In the genomic region with DNA sequence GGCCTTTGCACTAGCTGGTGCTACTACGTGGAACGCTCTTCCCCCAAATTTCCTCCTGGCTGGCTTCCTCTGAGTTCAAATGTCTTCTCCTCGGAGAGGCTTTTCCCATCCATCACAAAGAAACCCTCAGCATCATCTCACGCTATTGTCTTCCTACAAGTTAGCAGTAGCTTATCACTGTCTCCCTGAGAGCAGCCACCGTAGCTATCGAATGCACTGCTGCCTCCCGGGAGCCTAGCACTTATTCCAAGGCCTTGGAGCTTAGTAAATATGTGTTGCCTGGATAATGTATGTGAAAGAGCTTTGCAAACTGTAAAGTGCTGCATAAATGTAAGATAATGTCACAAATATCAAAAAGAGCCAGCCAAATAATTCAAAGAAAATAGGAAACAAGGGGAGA, we compare ENCODE assay signal across 12 cellular contexts.
DNase-seq lines count a peak whose midpoint lies in the region; ATAC-seq, FAIRE-seq and TF ChIP-seq lines count a peak whose summit lies in the region.
"Had no signal": no experiment of that assay in that cellular context is flagged by ENCODE, and none has a peak within 500 bp of the region (broad histone marks: within the 10 kb centered on the region; RNA-seq: fewer than 3 reads in every experiment).

No MANE protein-coding gene starts in this region.

- H3K9me3 Mint-ChIP-seq in astrocyte (ENCODE audit: unreplicated experiment) (no peaks in the 10 kb centered on the region), progenitor cell of endocrine pancreas (ENCODE audit: low read depth) (no peaks in the 10 kb centered on the region)
- H3K9me3 Mint-ChIP-seq: activated naive CD4-positive, alpha-beta T cell treated with anti-CD3 and anti-CD28 coated beads, Interleukin-2, amount 50 U/mL, for 72 hours; activated T-cell treated with anti-CD3 and anti-CD28 coated beads, Interleukin-2, amount 50 U/mL, for 4 hours had no signal

- H3K27me3 Mint-ChIP-seq in astrocyte (ENCODE audit: low read depth, unreplicated experiment) (no peaks in the 10 kb centered on the region), progenitor cell of endocrine pancreas (peaks cover 17% of the 10 kb centered on the region)

- no peak for FAIRE-seq in astrocyte (lab: Jason Lieb, UNC)

- CTCF ChIA-PET in HCT116 (lab: Charles Lee) = interaction anchor here (1.0 to 2.2 kb wide), 3 partner anchors 8 to 198 kb away, joined by 3 to 8 read pairs (median 3); no protein-coding TSS in a partner anchor

- TF ChIP-seq POLR2A in HCT116 (IDR thresholded peaks at IDR 0.05; ENCODE audit: borderline replicate concordance, extremely low read depth, insufficient read depth, insufficient read length) = no peak

- H4K20me1 ChIP-seq in HCT116 (ENCODE audit: insufficient read depth) (no peaks in the 10 kb centered on the region), astrocyte (ENCODE audit: insufficient read depth, low read length) (no peaks in the 10 kb centered on the region)

- H3K36me3 ChIP-seq in HCT116 (ENCODE audit: control insufficient read depth in 1 of 2, insufficient read depth in 2 of 2, low read length in 2 of 2) (no peaks in the 10 kb centered on the region), astrocyte (ENCODE audit: insufficient read depth, low read length) (no peaks in the 10 kb centered on the region), mesodermal cell (ENCODE audit: control insufficient read depth, insufficient read depth, low read length) (no peaks in the 10 kb centered on the region), skeletal muscle tissue (ENCODE audit: control insufficient read depth in 3 of 3, insufficient read depth in 3 of 3, low read length in 3 of 3) (no peaks in the 10 kb centered on the region)
- H3K36me3 ChIP-seq: brain microvascular endothelial cell had no signal

- intact Hi-C loops in HCT116 (cut with micrococcal nuclease) = no loop called here

- peak overlapping the region; percentile 67 for H3K27ac ChIP-seq in HCT116 (ENCODE audit: low read depth, low read length)
- H3K27ac ChIP-seq in astrocyte (ENCODE audit: low read depth, low read length) = peak overlapping the region; percentile 64
- H3K27ac ChIP-seq in mesodermal cell (ENCODE audit: low read depth, low read length, severe bottlenecking) = peak overlapping the region; percentile 88
- peak overlapping the region; percentile 89 for H3K27ac ChIP-seq in skeletal muscle tissue (ENCODE audit: low read depth, low read length)
- H3K27ac ChIP-seq: brain microvascular endothelial cell had no signal

- 69 to 77% methylated on average over 3 to 7 of the region's 7 CpGs for WGBS in mesodermal cell (ENCODE audit: insufficient coverage in 2 of 2), 2 experiments

- no peak for ATAC-seq in HCT116
- no peak for ATAC-seq in HG03097 (IDR thresholded peaks at IDR 0.05; ENCODE audit: low FRiP score, unreplicated experiment)
- ATAC-seq: activated naive CD4-positive, alpha-beta T cell treated with anti-CD3 and anti-CD28 coated beads, Interleukin-2, amount 50 U/mL, for 72 hours; activated T-cell treated with anti-CD3 and anti-CD28 coated beads, Interleukin-2, amount 50 U/mL, for 4 hours had no signal

- no TSS peak for BruUV-seq in HCT116 (replicated peaks; lab: Mats Ljungman, UMichigan)

- POLR2A ChIA-PET in HCT116 (lab: Charles Lee) = interaction anchor here (1.0 to 3.7 kb wide), 3 partner anchors 10 to 13 kb away, joined by 4 to 32 read pairs (median 6); no protein-coding TSS in a partner anchor

- H3K36me3 Mint-ChIP-seq in astrocyte (ENCODE audit: low read depth, unreplicated experiment) (no peaks in the 10 kb centered on the region), progenitor cell of endocrine pancreas (ENCODE audit: insufficient read depth) (no peaks in the 10 kb centered on the region)
- H3K36me3 Mint-ChIP-seq: activated naive CD4-positive, alpha-beta T cell treated with anti-CD3 and anti-CD28 coated beads, Interleukin-2, amount 50 U/mL, for 72 hours had no signal

- H3K27ac Mint-ChIP-seq in astrocyte (ENCODE audit: unreplicated experiment) (peak overlapping the region; percentile 8), progenitor cell of endocrine pancreas (no peak overlapping the region)
- H3K27ac Mint-ChIP-seq: activated naive CD4-positive, alpha-beta T cell treated with anti-CD3 and anti-CD28 coated beads, Interleukin-2, amount 50 U/mL, for 72 hours had no signal

- H3K79me2 ChIP-seq in HCT116 (ENCODE audit: insufficient read depth, low read length) = no peaks in the 10 kb centered on the region
- peaks cover 28% of the 10 kb centered on the region for H3K79me2 ChIP-seq in astrocyte (ENCODE audit: insufficient read depth, low read length)

- H3K4me3 Mint-ChIP-seq in astrocyte (ENCODE audit: unreplicated experiment) (peak overlapping the region; percentile 8), progenitor cell of endocrine pancreas (ENCODE audit: low read depth) (no peak overlapping the region)
- H3K4me3 Mint-ChIP-seq: activated T-cell treated with anti-CD3 and anti-CD28 coated beads, Interleukin-2, amount 50 U/mL, for 4 hours had no signal

- no peak for TF ChIP-seq CTCF in HCT116 (IDR thresholded peaks at IDR 0.05 in 2 of 3, conservative IDR thresholded peaks at IDR 0.05 in 1 of 3; ENCODE audit: borderline replicate concordance in 1 of 3, insufficient read depth in 1 of 3, low read depth in 2 of 3, low read length in 2 of 3)
- no peak for TF ChIP-seq CTCF in astrocyte (IDR thresholded peaks at IDR 0.05; ENCODE audit: insufficient read depth, low read depth, low read length)
- TF ChIP-seq CTCF in progenitor cell of endocrine pancreas (IDR thresholded peaks at IDR 0.05; ENCODE audit: unreplicated experiment) = no peak

- RAD21 ChIA-PET in HCT116 (lab: Charles Lee; ENCODE audit: low non-redundant PET in 1 of 2, low total read pairs in 2 of 2, uncharacterized antibody in 2 of 2, unreplicated experiment in 2 of 2) = no interaction called here

- H3K9ac ChIP-seq in HCT116 (ENCODE audit: low read length) = peak overlapping the region; percentile 41
- peak overlapping the region; percentile 49 for H3K9ac ChIP-seq in astrocyte (ENCODE audit: low read length)
- peak overlapping the region in 1 of 3 donors; percentile 70 for H3K9ac ChIP-seq in skeletal muscle tissue (ENCODE audit: low read depth in 1 of 3, low read length in 3 of 3)

- TF ChIP-seq RAD21 in HCT116 (IDR thresholded peaks at IDR 0.05; ENCODE audit: low read depth) = no peak

- no peaks in the 10 kb centered on the region for H3K27me3 ChIP-seq in HCT116 (ENCODE audit: insufficient read depth, low read length)
- H3K27me3 ChIP-seq in astrocyte (ENCODE audit: insufficient read depth, low read length) = no peaks in the 10 kb centered on the region
- H3K27me3 ChIP-seq in skeletal muscle tissue (ENCODE audit: control insufficient read depth in 3 of 3, insufficient read depth in 3 of 3, low read length in 3 of 3) = no peaks in the 10 kb centered on the region
- H3K27me3 ChIP-seq: brain microvascular endothelial cell had no signal

- no peaks in the 10 kb centered on the region for H3K9me2 ChIP-seq in HCT116 (ENCODE audit: insufficient read depth)

- H3K9me3 ChIP-seq in HCT116 (ENCODE audit: control insufficient read depth in 1 of 2, insufficient read depth in 1 of 2, low read depth in 1 of 2, low read length in 2 of 2) = no peaks in the 10 kb centered on the region
- no peaks in the 10 kb centered on the region for H3K9me3 ChIP-seq in astrocyte (ENCODE audit: insufficient read depth, low read depth, low read length)
- no peaks in the 10 kb centered on the region for H3K9me3 ChIP-seq in mesodermal cell (ENCODE audit: control insufficient read depth, low read length)
- H3K9me3 ChIP-seq in skeletal muscle tissue (ENCODE audit: control insufficient read depth in 3 of 3, low read length in 3 of 3) = no peaks in the 10 kb centered on the region

- H3K4me1 ChIP-seq in HCT116 (ENCODE audit: control insufficient read depth in 1 of 2, insufficient read depth in 2 of 2, low read length in 2 of 2) (peaks cover 17 to 68% of the 10 kb centered on the region in 2 experiments), astrocyte (ENCODE audit: insufficient read depth, low read length) (peaks cover 34% of the 10 kb centered on the region), mesodermal cell (ENCODE audit: control insufficient read depth, insufficient read depth, low read length, poor library complexity, severe bottlenecking) (peaks cover 64% of the 10 kb centered on the region), skeletal muscle tissue (ENCODE audit: control insufficient read depth in 3 of 3, insufficient read depth in 3 of 3, low read length in 3 of 3) (peaks cover 28 to 70% (median 51%) of the 10 kb centered on the region in 3 donors)

- H2AFZ ChIP-seq in HCT116 (ENCODE audit: low read depth, low read length, poor library complexity, severe bottlenecking) (peak overlapping the region; percentile 60), astrocyte (ENCODE audit: low read depth, low read length) (no peak overlapping the region)

- H3K4me3 ChIP-seq in HCT116 (replicated peaks in 1 of 2; ENCODE audit: low read depth in 1 of 2, low read length in 2 of 2) (peak overlapping the region in 1 of 2 experiments; percentile 48; a peak in 3 of 4 replicates), astrocyte (ENCODE audit: insufficient read depth, low read depth, low read length) (peak overlapping the region; percentile 7), mesodermal cell (ENCODE audit: extremely low read depth, insufficient read depth, low read length, poor library complexity, severe bottlenecking) (no peak overlapping the region), skeletal muscle tissue (ENCODE audit: low read length in 3 of 3) (peak overlapping the region in 1 of 3 donors; percentile 27)

- H3K4me2 ChIP-seq in HCT116 (ENCODE audit: low read length) (peak overlapping the region; percentile 81), astrocyte (ENCODE audit: low read length) (peak overlapping the region; percentile 54)

- DNase-seq in HCT116 (ENCODE audit: low read depth, low spot score) (no peak), astrocyte (ENCODE audit: low read depth) (no peak), NCI-H748 treated with DMSO at 0.1 percent for 48 hours (lab: John Stamatoyannopoulos, UW) (no peak), NCI-H1048 (lab: John Stamatoyannopoulos, UW) (no peak), progenitor cell of endocrine pancreas (ENCODE audit: low spot score, unreplicated experiment) (no peak)
- DNase-seq: activated CD4-positive, alpha-beta T cell treated with anti-CD3 and anti-CD28 coated beads, Interleukin-2, amount 50 U/mL, for 48 hours; activated T-cell treated with anti-CD3 and anti-CD28 coated beads, Interleukin-2, amount 50 U/mL, for 4 hours had no signal

- H3K4me1 Mint-ChIP-seq in astrocyte (ENCODE audit: low read depth, unreplicated experiment) = peaks cover 46% of the 10 kb centered on the region
- peaks cover 21% of the 10 kb centered on the region for H3K4me1 Mint-ChIP-seq in progenitor cell of endocrine pancreas (ENCODE audit: low read depth)

TF ChIP-seq in HCT116, 20 proteins besides CTCF, POLR2A, EP300 and RAD21 (continues in another document):
- TF ChIP-seq, protein P1, sequence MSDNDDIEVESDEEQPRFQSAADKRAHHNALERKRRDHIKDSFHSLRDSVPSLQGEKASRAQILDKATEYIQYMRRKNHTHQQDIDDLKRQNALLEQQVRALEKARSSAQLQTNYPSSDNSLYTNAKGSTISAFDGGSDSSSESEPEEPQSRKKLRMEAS (IDR thresholded peaks at IDR 0.05) = no peak
- TF ChIP-seq, protein P2, sequence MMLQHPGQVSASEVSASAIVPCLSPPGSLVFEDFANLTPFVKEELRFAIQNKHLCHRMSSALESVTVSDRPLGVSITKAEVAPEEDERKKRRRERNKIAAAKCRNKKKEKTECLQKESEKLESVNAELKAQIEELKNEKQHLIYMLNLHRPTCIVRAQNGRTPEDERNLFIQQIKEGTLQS (IDR thresholded peaks at IDR 0.05) = no peak
